ENCODE assay signal across 11 cellular contexts in genomic region chr4:173382349-173382748, GRCh38. TPM values are rescaled to one million over a fixed set of nuclear protein-coding genes. Genes with fewer than 3 reads are reported as not detected.
"Had no signal": no experiment of that assay in that cellular context is flagged by ENCODE, and none has a peak within 500 bp of the region (broad histone marks: within the 10 kb centered on the region; RNA-seq: fewer than 3 reads in every experiment).

No MANE protein-coding gene starts in this region.

- DNase-seq: H7, HFFc6, IMR-90, KBM-7 had no signal

- H3K9me3 ChIP-seq: HAP-1 had no signal

- H3K9ac ChIP-seq: KMS-11 had no signal

- H2AFZ ChIP-seq: GM23338 had no signal

- H3K4me3 Mint-ChIP-seq: HFFc6 had no signal

- H3K27ac Mint-ChIP-seq: GM23338, HFFc6 had no signal

- H3K9me3 Mint-ChIP-seq: GM23338, HFFc6 had no signal

- H3K36me3 ChIP-seq: HAP-1 had no signal

- H3K4me2 ChIP-seq: KMS-11 had no signal

- FAIRE-seq: H1, HTR-8/SVneo had no signal

- H3K27ac ChIP-seq: KMS-11 had no signal

- ATAC-seq: HCT116 had no signal

- H3K4me3 ChIP-seq: GM23338, HAP-1 had no signal

RNA-seq across cellular contexts. Expression of gene SCRG1, which starts 16.6 kb away (rescaled TPM):
- total RNA-seq: GM23338, H1, H7, HFFc6, HT-29 had no signal
- polyA plus RNA-seq: H1 had no signal
